18 cellular contexts compared by ENCODE assay signal in genomic region chr4:76238236-76238635, GRCh38. TPM values are rescaled to one million over a fixed set of nuclear protein-coding genes. Genes with fewer than 3 reads are reported as not detected.
A peak's percentile ranks its signal among the peaks of the same experiment; 100 is the strongest.
DNase-seq lines count a peak whose midpoint lies in the region; ATAC-seq and TF ChIP-seq lines count a peak whose summit lies in the region.
"Had no signal": no experiment of that assay in that cellular context is flagged by ENCODE, and none has a peak within 500 bp of the region (broad histone marks: within the 10 kb centered on the region; RNA-seq: fewer than 3 reads in every experiment).

No MANE protein-coding gene starts in this region.

- ATAC-seq in Right ventricle myocardium inferior: peak; percentile 71
- ATAC-seq in psoas muscle: peak; percentile 96 to 97 (median 96)

- H3K27me3 ChIP-seq in hepatocyte (no peaks in the 10 kb centered on the region), psoas muscle (ENCODE audit: insufficient read depth in 3 of 3, low read length in 2 of 3) (no peaks in the 10 kb centered on the region)
- H3K27me3 ChIP-seq: BLaER1 treated with 17β-estradiol and CSF1 and Interleukin-3, amounts not matched to agents 10 nM and 100 nM; SJCRH30 had no signal

- H4K20me1 ChIP-seq in hepatocyte (ENCODE audit: insufficient read depth, poor library complexity, severe bottlenecking): no peaks in the 10 kb centered on the region
- H4K20me1 ChIP-seq: BLaER1 treated with 17β-estradiol and CSF1 and Interleukin-3, amounts not matched to agents 10 nM and 100 nM had no signal

- no peak overlapping the region for H2AFZ ChIP-seq in hepatocyte
- H2AFZ ChIP-seq: GM23248 had no signal

- no peak overlapping the region for H3K4me3 Mint-ChIP-seq in activated T-helper 2 cell treated with anti-CD3 and anti-CD28 coated beads, Interferon-gamma antibody, Interleukin-2, Interleukin-4, amounts not matched to agents 10 μg/mL and 5 μg/mL and 100 μg/mL, durations not matched to agents 14 hours and 24 hours and 36 hours (ENCODE audit: low read depth)
- H3K4me3 Mint-ChIP-seq: CD8-positive, alpha-beta memory T cell had no signal

- no peak for TF ChIP-seq CTCF in hepatocyte (IDR thresholded peaks at IDR 0.05; ENCODE audit: poor library complexity)
- TF ChIP-seq CTCF in psoas muscle (IDR thresholded peaks at IDR 0.05): no peak

- peak overlapping the region; percentile 90 for H3K27ac ChIP-seq in hepatocyte
- H3K27ac ChIP-seq in psoas muscle: peak overlapping the region; percentile 92
- H3K27ac ChIP-seq: BLaER1 treated with 17β-estradiol and CSF1 and Interleukin-3, amounts not matched to agents 10 nM and 100 nM; GM23248; HL-60; SJCRH30 had no signal

- no peaks in the 10 kb centered on the region for H3K4me1 Mint-ChIP-seq in activated T-helper 2 cell treated with anti-CD3 and anti-CD28 coated beads, Interferon-gamma antibody, Interleukin-2, Interleukin-4, amounts not matched to agents 10 μg/mL and 5 μg/mL and 100 μg/mL, durations not matched to agents 14 hours and 24 hours and 36 hours (ENCODE audit: low read depth)
- H3K4me1 Mint-ChIP-seq: CD8-positive, alpha-beta memory T cell had no signal

- H3K79me2 ChIP-seq in hepatocyte: no peaks in the 10 kb centered on the region

- H3K27ac Mint-ChIP-seq in activated T-helper 2 cell treated with anti-CD3 and anti-CD28 coated beads, Interferon-gamma antibody, Interleukin-2, Interleukin-4, amounts not matched to agents 10 μg/mL and 5 μg/mL and 100 μg/mL, durations not matched to agents 14 hours and 24 hours and 36 hours: no peak overlapping the region

- H3K9me2 ChIP-seq in hepatocyte (replicated peaks; ENCODE audit: insufficient read depth): no peaks in the 10 kb centered on the region

- no peaks in the 10 kb centered on the region for H3K36me3 Mint-ChIP-seq in activated T-helper 2 cell treated with anti-CD3 and anti-CD28 coated beads, Interferon-gamma antibody, Interleukin-2, Interleukin-4, amounts not matched to agents 10 μg/mL and 5 μg/mL and 100 μg/mL, durations not matched to agents 14 hours and 24 hours and 36 hours (ENCODE audit: low read depth)

- no peak overlapping the region for H3K4me2 ChIP-seq in hepatocyte
- H3K4me2 ChIP-seq: BLaER1 treated with 17β-estradiol and CSF1 and Interleukin-3, amounts not matched to agents 10 nM and 100 nM had no signal

- no peak overlapping the region for H3K4me3 ChIP-seq in hepatocyte
- H3K4me3 ChIP-seq in psoas muscle: peak overlapping the region; percentile 13
- H3K4me3 ChIP-seq: BLaER1 treated with 17β-estradiol and CSF1 and Interleukin-3, amounts not matched to agents 10 nM and 100 nM; GM23248; SJCRH30 had no signal

- H3K27me3 Mint-ChIP-seq in activated T-helper 2 cell treated with anti-CD3 and anti-CD28 coated beads, Interferon-gamma antibody, Interleukin-2, Interleukin-4, amounts not matched to agents 10 μg/mL and 5 μg/mL and 100 μg/mL, durations not matched to agents 14 hours and 24 hours and 36 hours (ENCODE audit: low read depth): peaks cover 14% of the 10 kb centered on the region

- DNase-seq in Right ventricle myocardium inferior (ENCODE audit: missing footprints) (no peak), cardiac septum (ENCODE audit: low spot score) (no peak), hepatocyte (ENCODE audit: low spot score) (no peak), psoas muscle (peak in 1 of 2 donors; percentile 79), NCI-H2196 treated with DMSO at 0.1 percent for 48 hours (lab: John Stamatoyannopoulos, UW; ENCODE audit: unreplicated experiment) (no peak), NCI-H82 (lab: John Stamatoyannopoulos, UW) (no peak)
- no peak for DNase-seq in NK-92 treated with Interleukin-12 subunit alpha and Interleukin-12 subunit beta, amount 100 ng/mL, for 24 hours (lab: John Stamatoyannopoulos, UW)
- DNase-seq in activated T-helper 2 cell treated with anti-CD3 and anti-CD28 coated beads, Interferon-gamma antibody, Interleukin-2, Interleukin-4, amounts not matched to agents 10 μg/mL and 5 μg/mL and 100 μg/mL, durations not matched to agents 14 hours and 24 hours and 36 hours (ENCODE audit: low spot score): no peak
- DNase-seq: CD8-positive, alpha-beta memory T cell; DND-41; GM23248; NCI-H1105 treated with DMSO at 0.1 percent for 48 hours; NCI-H1694 treated with DMSO at 0.1 percent for 48 hours; NCI-H526 treated with DMSO at 0.1 percent for 48 hours; SJCRH30 had no signal

- H3K9me3 ChIP-seq in hepatocyte (ENCODE audit: low read depth) (peaks cover 10% of the 10 kb centered on the region), psoas muscle (peaks cover 15% of the 10 kb centered on the region)

- intact Hi-C loops in Right ventricle myocardium inferior (cut with DNase I): no loop called here
- intact Hi-C loops in cardiac septum (cut with DNase I): no loop called here
- intact Hi-C loops in psoas muscle (cut with DNase I): loop anchor here in 1 of 2 donors (5.0 kb wide), 1 partner anchor 41 kb away; no protein-coding TSS in a partner anchor
- intact Hi-C loops in activated T-helper 2 cell treated with anti-CD3 and anti-CD28 coated beads, Interferon-gamma antibody, Interleukin-2, Interleukin-4, amounts not matched to agents 10 μg/mL and 5 μg/mL and 100 μg/mL, durations not matched to agents 14 hours and 24 hours and 36 hours (cut with micrococcal nuclease): no loop called here

- no peaks in the 10 kb centered on the region for H3K36me3 ChIP-seq in hepatocyte (replicated peaks; ENCODE audit: insufficient read depth, low read depth)
- no peaks in the 10 kb centered on the region for H3K36me3 ChIP-seq in psoas muscle (ENCODE audit: insufficient read depth in 1 of 2, low read depth in 1 of 2)
- H3K36me3 ChIP-seq: BLaER1 treated with 17β-estradiol and CSF1 and Interleukin-3, amounts not matched to agents 10 nM and 100 nM; SJCRH30 had no signal

- H3K9me3 Mint-ChIP-seq in activated T-helper 2 cell treated with anti-CD3 and anti-CD28 coated beads, Interferon-gamma antibody, Interleukin-2, Interleukin-4, amounts not matched to agents 10 μg/mL and 5 μg/mL and 100 μg/mL, durations not matched to agents 14 hours and 24 hours and 36 hours: peaks cover 9% of the 10 kb centered on the region

- H3K4me1 ChIP-seq in hepatocyte (ENCODE audit: insufficient read depth) (peaks cover 20% of the 10 kb centered on the region), psoas muscle (peaks cover 16% of the 10 kb centered on the region)
- H3K4me1 ChIP-seq: SJCRH30 had no signal

- WGBS in hepatocyte (ENCODE audit: low lambda C conversion rate, missing lambda C conversion rate): 95% methylated on average over 4 of the region's 4 CpGs
- 28 to 53% (median 36%) methylated on average over 4 of the region's 4 CpGs for WGBS in psoas muscle, 3 donors

RNA-seq across cellular contexts. Expression of gene FAM47E, which starts 13.3 kb away (rescaled TPM):
- 2.4 TPM for total RNA-seq in Right ventricle myocardium inferior
- total RNA-seq in cardiac septum: 2.9 TPM
- total RNA-seq in hepatocyte: 5.9 and 9.3 TPM in 2 replicates
- 8.9 and 11.1 TPM in 2 replicates for polyA plus RNA-seq in hepatocyte
- total RNA-seq in psoas muscle: 1 to 10 TPM; 1.7 to 4.6 (median 3.2) TPM
- 1 to 10 TPM; 1.2 to 2.6 (median 1.5) TPM for polyA plus RNA-seq in psoas muscle
- total RNA-seq in activated T-helper 2 cell treated with anti-CD3 and anti-CD28 coated beads, Interferon-gamma antibody, Interleukin-2, Interleukin-4, amounts not matched to agents 10 μg/mL and 5 μg/mL and 100 μg/mL, durations not matched to agents 14 hours and 24 hours and 36 hours: not detected in 2 replicates
- total RNA-seq: CD8-positive, alpha-beta memory T cell; GM23248; OCI-LY7 had no signal
- polyA plus RNA-seq: CD8-positive, alpha-beta memory T cell; GM23248 had no signal

RNA-seq across cellular contexts. Expression of gene SCARB2, which starts 24.6 kb away (rescaled TPM):
- 102 TPM for total RNA-seq in Right ventricle myocardium inferior
- 114 TPM for total RNA-seq in cardiac septum
- total RNA-seq in hepatocyte: 244 and 246 TPM in 2 replicates
- polyA plus RNA-seq in hepatocyte: 85.8 and 131 TPM in 2 replicates
- 100 to 1,000 TPM; 109 to 199 (median 170) TPM for total RNA-seq in psoas muscle
- 100 to 1,000 TPM in 1 of 3 donors, 10 to 100 TPM in 2; 58.5 to 107 (median 81.7) TPM for polyA plus RNA-seq in psoas muscle
- 1.3 and 1.9 TPM in 2 replicates for total RNA-seq in activated T-helper 2 cell treated with anti-CD3 and anti-CD28 coated beads, Interferon-gamma antibody, Interleukin-2, Interleukin-4, amounts not matched to agents 10 μg/mL and 5 μg/mL and 100 μg/mL, durations not matched to agents 14 hours and 24 hours and 36 hours

Comparison
In these comparisons a context has a peak if more than half of its experiments do, and no peak if none do; other contexts are left out.
1. RNA of gene SCARB2, which starts 24.6 kb away (total RNA-seq): 244 to 246 TPM in hepatocyte, 109 to 199 TPM in psoas muscle, 114 TPM in cardiac septum (single experiment) and 102 TPM in Right ventricle myocardium inferior (single experiment); 1.3 to 1.9 TPM in activated T-helper 2 cell treated with anti-CD3 and anti-CD28 coated beads, Interferon-gamma antibody, Interleukin-2, Interleukin-4, amounts not matched to agents 10 μg/mL and 5 μg/mL and 100 μg/mL, durations not matched to agents 14 hours and 24 hours and 36 hours; every median in the first group is over 10 times any median in the second.